Comparison of ENCODE assay signal across 12 cellular contexts in the genomic region with DNA sequence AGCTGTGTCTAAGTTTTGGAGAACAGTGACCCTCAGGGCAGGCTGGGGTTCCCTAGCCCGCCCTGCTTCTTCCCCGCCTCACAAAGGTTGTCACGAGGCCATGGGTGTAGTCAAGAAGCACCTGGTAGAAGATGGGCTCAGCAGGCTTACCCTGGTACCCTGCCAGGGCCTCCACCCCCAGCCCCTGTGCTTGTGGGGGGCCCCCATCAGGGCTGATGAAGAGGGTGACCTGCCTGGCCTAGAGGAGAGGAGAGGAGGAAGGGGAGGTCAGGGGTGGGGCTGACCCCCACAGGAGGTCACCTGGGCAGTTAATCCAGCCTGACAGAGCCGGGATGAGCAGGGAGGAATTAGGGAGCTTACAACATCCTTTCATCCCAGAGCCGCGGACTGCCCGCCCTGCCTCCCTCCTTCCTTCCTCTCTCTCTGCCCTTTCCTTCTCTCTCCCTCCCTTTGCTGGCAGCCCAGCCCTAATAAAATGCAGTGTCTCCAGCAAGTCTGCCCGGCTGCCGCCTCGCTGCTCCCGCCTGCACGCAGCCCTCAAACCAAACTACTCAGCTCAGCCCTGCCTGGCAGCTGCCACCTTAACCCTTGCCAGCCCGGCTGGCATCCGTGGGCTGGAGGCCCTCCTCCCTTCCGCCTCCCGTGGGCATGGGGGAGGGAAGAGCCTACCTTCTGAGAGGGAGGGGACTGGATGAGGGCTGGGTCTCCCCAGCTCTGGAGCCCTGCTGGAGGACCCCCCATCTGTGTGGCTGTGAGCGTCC. TPM values are rescaled to one million over a fixed set of nuclear protein-coding genes. Genes with fewer than 3 reads are reported as not detected.
DNase-seq lines count a peak whose midpoint lies in the region; ATAC-seq, FAIRE-seq and TF ChIP-seq lines count a peak whose summit lies in the region.
"Had no signal": no experiment of that assay in that cellular context is flagged by ENCODE, and none has a peak within 500 bp of the region (broad histone marks: within the 10 kb centered on the region; RNA-seq: fewer than 3 reads in every experiment).

No MANE protein-coding gene starts in this region.

- H3K27me3 ChIP-seq in PC-9 (ENCODE audit: insufficient read depth, low read depth) = no peaks in the 10 kb centered on the region
- H3K27me3 ChIP-seq in hepatocyte = peaks cover 40% of the 10 kb centered on the region
- peaks cover 0 to 8% of the 10 kb centered on the region in 2 donors for H3K27me3 ChIP-seq in body of pancreas
- H3K27me3 ChIP-seq in brain microvascular endothelial cell (replicated peaks) = peaks cover 60% of the 10 kb centered on the region

- no peak for TF ChIP-seq POLR2A in body of pancreas (IDR thresholded peaks at IDR 0.05)

- H4K20me1 ChIP-seq in PC-9 (ENCODE audit: insufficient read depth) (no peaks in the 10 kb centered on the region), hepatocyte (ENCODE audit: insufficient read depth, poor library complexity, severe bottlenecking) (no peaks in the 10 kb centered on the region)

- H3K4me3 Mint-ChIP-seq in activated naive CD4-positive, alpha-beta T cell treated with anti-CD3 and anti-CD28 coated beads, Interleukin-2, amount 10 ng/mL, durations not matched to agents 7 days and 5 days = no peak overlapping the region
- H3K4me3 Mint-ChIP-seq: mesothelial cell of epicardium had no signal

- in situ Hi-C loops in brain microvascular endothelial cell (cut with HindIII; ENCODE audit: low pct_ligation_motif_present, low sequenced_read_pairs) = no loop called here

- intact Hi-C loops in PC-9 (cut with micrococcal nuclease; ENCODE audit: unreplicated experiment) = no loop called here
- intact Hi-C loops in body of pancreas (cut with DNase I) = no loop called here

- CTCF ChIA-PET in PC-9 (lab: Charles Lee) = interaction anchor here (0.5 to 2.2 kb wide), 3 partner anchors 10 to 126 kb away, joined by 3 to 7 read pairs (median 7); no protein-coding TSS in a partner anchor
- CTCF ChIA-PET in activated naive CD4-positive, alpha-beta T cell treated with anti-CD3 and anti-CD28 coated beads, Interleukin-2, amount 10 ng/mL, durations not matched to agents 7 days and 5 days (lab: Charles Lee) = interaction anchor here (1.0 kb wide), 1 partner anchor 36 kb away, joined by 3 read pairs; no protein-coding TSS in a partner anchor

- no peak for ATAC-seq in GM19351 (IDR thresholded peaks at IDR 0.05; ENCODE audit: unreplicated experiment)
- ATAC-seq in body of pancreas = no peak

- peak overlapping the region; percentile 15 for H3K27ac ChIP-seq in C4-2B
- H3K27ac ChIP-seq in PC-9 = no peak overlapping the region
- peak overlapping the region; percentile 50 for H3K27ac ChIP-seq in hepatocyte
- H3K27ac ChIP-seq in body of pancreas = no peak overlapping the region
- no peak overlapping the region for H3K27ac ChIP-seq in brain microvascular endothelial cell
- H3K27ac ChIP-seq: HL-60 had no signal

- H3K27me3 Mint-ChIP-seq in activated naive CD4-positive, alpha-beta T cell treated with anti-CD3 and anti-CD28 coated beads, Interleukin-2, amount 10 ng/mL, durations not matched to agents 7 days and 5 days = peaks cover 91% of the 10 kb centered on the region

- H3K79me2 ChIP-seq in PC-9 (ENCODE audit: low read depth) (no peaks in the 10 kb centered on the region), hepatocyte (no peaks in the 10 kb centered on the region)

- H3K36me3 ChIP-seq in PC-9 (ENCODE audit: low read depth) = no peaks in the 10 kb centered on the region
- no peaks in the 10 kb centered on the region for H3K36me3 ChIP-seq in hepatocyte (replicated peaks; ENCODE audit: insufficient read depth, low read depth)
- H3K36me3 ChIP-seq in body of pancreas (replicated peaks in 1 of 2; ENCODE audit: insufficient read depth in 1 of 2, low read depth in 2 of 2) = no peaks in the 10 kb centered on the region
- H3K36me3 ChIP-seq in brain microvascular endothelial cell (replicated peaks) = no peaks in the 10 kb centered on the region

- H3K4me1 ChIP-seq in PC-9 (replicated peaks; ENCODE audit: insufficient read depth) (peaks cover 11% of the 10 kb centered on the region), hepatocyte (ENCODE audit: insufficient read depth) (peaks cover 2% of the 10 kb centered on the region), body of pancreas (no peaks in the 10 kb centered on the region)

- 22% methylated on average over 16 of the region's 17 CpGs for WGBS in hepatocyte (ENCODE audit: low lambda C conversion rate, missing lambda C conversion rate)
- WGBS in body of pancreas, 2 donors = 9 to 21% methylated on average over 14 to 17 of the region's 17 CpGs

- peak; percentile 91 for FAIRE-seq in HTR-8/SVneo (lab: Jason Lieb, UNC)

- no peaks in the 10 kb centered on the region for H3K9me3 Mint-ChIP-seq in activated naive CD4-positive, alpha-beta T cell treated with anti-CD3 and anti-CD28 coated beads, Interleukin-2, amount 10 ng/mL, durations not matched to agents 7 days and 5 days
- H3K9me3 Mint-ChIP-seq: mesothelial cell of epicardium had no signal

- TF ChIP-seq CTCF in C4-2B (conservative IDR thresholded peaks at IDR 0.05) (no peak), PC-9 (conservative IDR thresholded peaks at IDR 0.05) (no peak), hepatocyte (IDR thresholded peaks at IDR 0.05; ENCODE audit: poor library complexity) (no peak), body of pancreas (IDR thresholded peaks at IDR 0.05) (no peak), brain microvascular endothelial cell (IDR thresholded peaks at IDR 0.05; ENCODE audit: low read depth, low read length, missing control alignments) (no peak)

- H3F3A ChIP-seq in PC-9 (ENCODE audit: insufficient read depth, low read depth) = peaks cover 3% of the 10 kb centered on the region; the same call in 1 of the 2 replicates

- no peaks in the 10 kb centered on the region for H3K9me2 ChIP-seq in PC-9 (ENCODE audit: insufficient read depth)
- no peaks in the 10 kb centered on the region for H3K9me2 ChIP-seq in hepatocyte (replicated peaks; ENCODE audit: insufficient read depth)

- H3K27ac Mint-ChIP-seq in activated naive CD4-positive, alpha-beta T cell treated with anti-CD3 and anti-CD28 coated beads, Interleukin-2, amount 10 ng/mL, durations not matched to agents 7 days and 5 days = no peak overlapping the region
- H3K27ac Mint-ChIP-seq: mesothelial cell of epicardium had no signal

- no peaks in the 10 kb centered on the region for H3K36me3 Mint-ChIP-seq in activated naive CD4-positive, alpha-beta T cell treated with anti-CD3 and anti-CD28 coated beads, Interleukin-2, amount 10 ng/mL, durations not matched to agents 7 days and 5 days
- H3K36me3 Mint-ChIP-seq: mesothelial cell of epicardium had no signal

- H3K4me3 ChIP-seq in PC-9 = no peak overlapping the region
- H3K4me3 ChIP-seq in hepatocyte = no peak overlapping the region
- H3K4me3 ChIP-seq in body of pancreas = no peak overlapping the region
- H3K4me3 ChIP-seq in brain microvascular endothelial cell (ENCODE audit: low read depth, low read length) = no peak overlapping the region

- BruUV-seq in PC-9 (replicated peaks; lab: Mats Ljungman, UMichigan) = no TSS peak

- POLR2A ChIA-PET in PC-9 (lab: Charles Lee; ENCODE audit: unreplicated experiment) = interaction anchor here (0.6 kb wide), 2 partner anchors 71 to 1945 kb away, joined by 3 to 6 read pairs; no protein-coding TSS in a partner anchor

- DNase-seq in HTR-8/SVneo (ENCODE audit: insufficient read length, low spot score) (peak; percentile 70), PC-9 (peak in 1 of 2 experiments; percentile 33), hepatocyte (ENCODE audit: low spot score) (peak; percentile 77), body of pancreas (no peak), brain microvascular endothelial cell (no peak)
- DNase-seq in activated naive CD4-positive, alpha-beta T cell treated with anti-CD3 and anti-CD28 coated beads, Interleukin-2, amount 10 ng/mL, durations not matched to agents 7 days and 5 days = no peak
- DNase-seq: activated CD4-positive, alpha-beta T cell treated with anti-CD3 and anti-CD28 coated beads for 1 hour had no signal

- H3K4me2 ChIP-seq in PC-9 (peak overlapping the region; percentile 37), hepatocyte (peak overlapping the region; percentile 62)

- H3K4me1 Mint-ChIP-seq in activated naive CD4-positive, alpha-beta T cell treated with anti-CD3 and anti-CD28 coated beads, Interleukin-2, amount 10 ng/mL, durations not matched to agents 7 days and 5 days = peaks cover 5% of the 10 kb centered on the region

- H3K9me3 ChIP-seq in PC-9 (ENCODE audit: insufficient read depth, low read depth) (no peaks in the 10 kb centered on the region), hepatocyte (ENCODE audit: low read depth) (no peaks in the 10 kb centered on the region), body of pancreas (no peaks in the 10 kb centered on the region)

- H2AFZ ChIP-seq in PC-9 (no peak overlapping the region), hepatocyte (no peak overlapping the region)

RNA-seq across cellular contexts. Expression of gene DLX3, which starts 7.2 kb away (rescaled TPM):
- total RNA-seq in PC-9 (2021) = 1.2 and 2.0 TPM in 2 replicates
- total RNA-seq in hepatocyte = 0.37 and 0.88 TPM in 2 replicates
- 0.55 and 1.1 TPM in 2 replicates for polyA plus RNA-seq in hepatocyte
- total RNA-seq in body of pancreas = not detected
- total RNA-seq: dermis microvascular lymphatic vessel endothelial cell had no signal

RNA-seq across cellular contexts. Expression of gene DLX4, which starts 18.9 kb away (rescaled TPM):
- total RNA-seq in PC-9 (2021) (6.2 and 8.8 TPM in 2 replicates), hepatocyte (0.17 and 0.32 TPM in 2 replicates), body of pancreas (not detected)
- 1.4 and 3.7 TPM in 2 replicates for polyA plus RNA-seq in hepatocyte
- total RNA-seq: dermis microvascular lymphatic vessel endothelial cell had no signal

Comparison
In these comparisons a context has a peak if more than half of its experiments do, and no peak if none do; other contexts are left out.
1. H3K27ac ChIP-seq: peak in C4-2B (single experiment) and hepatocyte (single experiment); none in PC-9 (single experiment), body of pancreas (0 of 4) and brain microvascular endothelial cell (single experiment).
2. DNase-seq: peak in HTR-8/SVneo (single experiment) and hepatocyte (single experiment); none in activated naive CD4-positive, alpha-beta T cell treated with anti-CD3 and anti-CD28 coated beads, Interleukin-2, amount 10 ng/mL, durations not matched to agents 7 days and 5 days (single experiment), body of pancreas (0 of 4) and brain microvascular endothelial cell (single experiment).